In genomic region chr1:119046429-119047039, GRCh38 we compare ENCODE assay signal across 14 cellular contexts. TPM values are rescaled to one million over a fixed set of nuclear protein-coding genes. Genes with fewer than 3 reads are reported as not detected.
DNase-seq lines count a peak whose midpoint lies in the region; ATAC-seq and TF ChIP-seq lines count a peak whose summit lies in the region.
"Had no signal": no experiment of that assay in that cellular context is flagged by ENCODE, and none has a peak within 500 bp of the region (broad histone marks: within the 10 kb centered on the region; RNA-seq: fewer than 3 reads in every experiment).

No MANE protein-coding gene starts in this region.

- no peaks in the 10 kb centered on the region for H3K27me3 ChIP-seq in fibroblast of lung (ENCODE audit: control insufficient read depth, insufficient read depth, low read length)
- H3K27me3 ChIP-seq in vagina = no peaks in the 10 kb centered on the region

- no peaks in the 10 kb centered on the region for H3K79me2 ChIP-seq in fibroblast of lung (ENCODE audit: control insufficient read depth, insufficient read depth, low read length)

- intact Hi-C loops in vagina (cut with DNase I) = no loop called here

- H3K4me3 ChIP-seq in fibroblast of lung (replicated peaks in 1 of 4; ENCODE audit: control extremely low read depth in 1 of 4, insufficient read depth in 1 of 4, low read depth in 3 of 4, low read length in 4 of 4) (no peak overlapping the region), vagina (no peak overlapping the region)
- H3K4me3 ChIP-seq: PC-9 had no signal

- peak overlapping the region; percentile 23 for H3K4me2 ChIP-seq in fibroblast of lung (ENCODE audit: extremely low read depth, insufficient read depth, low read length)
- H3K4me2 ChIP-seq: PC-9 had no signal

- H3K27me3 Mint-ChIP-seq in nephron (ENCODE audit: low read depth) = no peaks in the 10 kb centered on the region

- no peak overlapping the region for H3K4me3 Mint-ChIP-seq in nephron
- H3K4me3 Mint-ChIP-seq: endodermal cell, immature natural killer cell had no signal

- peak; percentile 54 for DNase-seq in DMS 273 (lab: John Stamatoyannopoulos, UW; ENCODE audit: unreplicated experiment)
- no peak for DNase-seq in DMS 273 treated with DMSO at 0.1 percent for 48 hours (lab: John Stamatoyannopoulos, UW)
- peak; percentile 61 to 78 for DNase-seq in fibroblast of lung (ENCODE audit: low read depth in 2 of 2)
- DNase-seq in vagina (ENCODE audit: extremely low spot score in 2 of 2) = no peak
- DNase-seq in T-helper 2 cell = no peak
- no peak for DNase-seq in iPS-NIHi11 (ENCODE audit: low spot score)
- DNase-seq: DMS153; endodermal cell; immature natural killer cell; stimulated activated naive CD4-positive, alpha-beta T cell treated with Interleukin-2 at 50 U/mL for 16 hours had no signal

- peak overlapping the region; percentile 39 for H2AFZ ChIP-seq in fibroblast of lung (ENCODE audit: low read length)
- H2AFZ ChIP-seq: PC-9 had no signal

- H3K27ac Mint-ChIP-seq in nephron = peak overlapping the region in 2 of 3 experiments; percentile 55 to 59
- H3K27ac Mint-ChIP-seq: endodermal cell, immature natural killer cell had no signal

- H3K9me3 Mint-ChIP-seq in nephron = no peaks in the 10 kb centered on the region
- H3K9me3 Mint-ChIP-seq: endodermal cell, immature natural killer cell had no signal

- no peak for ATAC-seq in HG03457 (IDR thresholded peaks at IDR 0.05; ENCODE audit: unreplicated experiment)

- H3K27ac ChIP-seq in fibroblast of lung (ENCODE audit: insufficient read depth, low read length) = peak overlapping the region; percentile 12
- peak overlapping the region; percentile 56 for H3K27ac ChIP-seq in vagina
- H3K27ac ChIP-seq: 22Rv1, PC-9 had no signal

- no peak for TF ChIP-seq CTCF in fibroblast of lung (conservative IDR thresholded peaks at IDR 0.05 in 1 of 2, IDR thresholded peaks at IDR 0.05 in 1 of 2; ENCODE audit: low read depth in 1 of 2, low read length in 2 of 2)
- TF ChIP-seq CTCF in nephron (IDR thresholded peaks at IDR 0.05; ENCODE audit: unreplicated experiment in 3 of 3) = no peak
- no peak for TF ChIP-seq CTCF in vagina (IDR thresholded peaks at IDR 0.05)

- no peak for TF ChIP-seq POLR2A in vagina (IDR thresholded peaks at IDR 0.05)

- peaks cover 12% of the 10 kb centered on the region for H3K36me3 Mint-ChIP-seq in nephron (ENCODE audit: low read depth)

- peaks cover 6% of the 10 kb centered on the region for H3K4me1 Mint-ChIP-seq in nephron
- H3K4me1 Mint-ChIP-seq: immature natural killer cell had no signal

- H3K9ac ChIP-seq in fibroblast of lung (ENCODE audit: insufficient read depth, low read length) = no peak overlapping the region

- no peaks in the 10 kb centered on the region for H4K20me1 ChIP-seq in fibroblast of lung (ENCODE audit: control insufficient read depth, extremely low read depth, insufficient read depth, low read length)

- H3K9me3 ChIP-seq in fibroblast of lung (ENCODE audit: control insufficient read depth, insufficient read depth, low read depth, low read length) (no peaks in the 10 kb centered on the region), vagina (no peaks in the 10 kb centered on the region)

- H3K4me1 ChIP-seq in fibroblast of lung (ENCODE audit: control insufficient read depth, extremely low read depth, insufficient read depth, low read length) (no peaks in the 10 kb centered on the region), vagina (peaks cover 6% of the 10 kb centered on the region)

- H3K36me3 ChIP-seq in fibroblast of lung (ENCODE audit: control insufficient read depth, insufficient read depth, low read length) = no peaks in the 10 kb centered on the region
- peaks cover 0 to 5% of the 10 kb centered on the region in 2 donors for H3K36me3 ChIP-seq in vagina

RNA-seq across cellular contexts. Expression of gene TBX15, which starts 58.4 kb away (rescaled TPM):
- 0.26 and 0.99 TPM in 2 replicates for total RNA-seq in fibroblast of lung
- 0.30 and 0.50 TPM in 2 replicates for polyA plus RNA-seq in fibroblast of lung
- 0.21 and 0.27 TPM in 2 replicates for polyA plus RNA-seq in fibroblast of lung (2012)
- 0.19 TPM in 1 of 2 replicates, not detected in the other for polyA minus RNA-seq in fibroblast of lung (ENCODE audit: low replicate concordance)
- 0.98 TPM for total RNA-seq in vagina
- total RNA-seq: PC-9 had no signal
- polyA plus RNA-seq: immature natural killer cell had no signal

Comparison
In these comparisons a context has a peak if more than half of its experiments do, and no peak if none do; other contexts are left out.
1. DNase-seq: peak in DMS 273 (single experiment) and fibroblast of lung (2 of 2); none in DMS 273 treated with DMSO at 0.1 percent for 48 hours (single experiment), vagina (0 of 2), T-helper 2 cell (0 of 5) and iPS-NIHi11 (single experiment).